Comparison of ENCODE assay signal across 1 cellular context in genomic region chr15:44836094-44836493, GRCh38.
TF ChIP-seq lines count a peak whose summit lies in the region.

No MANE protein-coding gene starts in this region.

TF ChIP-seq in HepG2, 621 proteins besides CTCF, POLR2A, EP300 and RAD21 (continued from another document and continues in another):
- TF ChIP-seq CSRNP1 (CRISPR knock-in tag; IDR thresholded peaks at IDR 0.05) (no peak), ZBTB33 (CRISPR knock-in tag; IDR thresholded peaks at IDR 0.05) (peak; percentile 62; the same call in 1 of the 2 replicates), GATA4 (IDR thresholded peaks at IDR 0.05; ENCODE audit: borderline replicate concordance, low read depth) (peak; percentile 69; the same call in 1 of the 2 replicates), ZHX1 (CRISPR knock-in tag; IDR thresholded peaks at IDR 0.05; ENCODE audit: low read depth) (no peak), GPBP1L1 (CRISPR knock-in tag; IDR thresholded peaks at IDR 0.05) (no peak), KAT8 (CRISPR knock-in tag; IDR thresholded peaks at IDR 0.05) (peak; percentile 18; the same call in 1 of the 2 replicates), ZNF644 (CRISPR knock-in tag; IDR thresholded peaks at IDR 0.05; ENCODE audit: low read depth) (peak; percentile 36; the same call in 1 of the 2 replicates), FOXP4 (CRISPR knock-in tag; IDR thresholded peaks at IDR 0.05) (peak; percentile 82), HDAC2 (CRISPR knock-in tag; IDR thresholded peaks at IDR 0.05) (peak; percentile 93), ZNF75D (CRISPR knock-in tag; IDR thresholded peaks at IDR 0.05; ENCODE audit: borderline replicate concordance) (no peak), KDM3A (CRISPR knock-in tag; IDR thresholded peaks at IDR 0.05; ENCODE audit: low read depth) (no peak), TP53 (CRISPR knock-in tag; conservative IDR thresholded peaks at IDR 0.05) (0 out of 2 replicates have a peak, but pooled peaks have one; percentile 32), MIER3 (CRISPR knock-in tag; IDR thresholded peaks at IDR 0.05; ENCODE audit: borderline replicate concordance) (peak; percentile 55; the same call in 1 of the 2 replicates), HOXA9 (CRISPR knock-in tag; IDR thresholded peaks at IDR 0.05; ENCODE audit: borderline replicate concordance) (no peak), ZNF326 (CRISPR knock-in tag; IDR thresholded peaks at IDR 0.05; ENCODE audit: borderline replicate concordance) (no peak), ASH2L (IDR thresholded peaks at IDR 0.05; ENCODE audit: insufficient read length, low read depth, low read length) (no peak), GATAD2A (CRISPR knock-in tag; IDR thresholded peaks at IDR 0.05) (peak; percentile 94), ZKSCAN1 (IDR thresholded peaks at IDR 0.05; ENCODE audit: low read length) (no peak), ZBTB4 (CRISPR knock-in tag; IDR thresholded peaks at IDR 0.05; ENCODE audit: borderline replicate concordance) (no peak), GFI1 (CRISPR knock-in tag; IDR thresholded peaks at IDR 0.05; ENCODE audit: borderline replicate concordance) (peak; percentile 100), MAFK (conservative IDR thresholded peaks at IDR 0.05 in 1 of 2, IDR thresholded peaks at IDR 0.05 in 1 of 2; ENCODE audit: low read length in 2 of 2) (peak; percentile 76 to 92), NFAT5 (CRISPR knock-in tag; IDR thresholded peaks at IDR 0.05) (no peak), IKZF4 (CRISPR knock-in tag; IDR thresholded peaks at IDR 0.05; ENCODE audit: borderline replicate concordance, low read depth, not compliant biosample characterization) (no peak), HMG20A (CRISPR knock-in tag; IDR thresholded peaks at IDR 0.05; ENCODE audit: borderline replicate concordance) (peak; percentile 100), PAWR (CRISPR knock-in tag; IDR thresholded peaks at IDR 0.05; ENCODE audit: borderline replicate concordance) (no peak), JARID2 (CRISPR knock-in tag; IDR thresholded peaks at IDR 0.05; ENCODE audit: insufficient replicate concordance) (no peak), ZNF672 (CRISPR knock-in tag; IDR thresholded peaks at IDR 0.05) (no peak), MLXIP (CRISPR knock-in tag; IDR thresholded peaks at IDR 0.05; ENCODE audit: borderline replicate concordance) (no peak), ZNF274 (CRISPR knock-in tag; IDR thresholded peaks at IDR 0.05) (no peak), CREB3 (CRISPR knock-in tag; IDR thresholded peaks at IDR 0.05) (no peak), ZNF552 (CRISPR knock-in tag; IDR thresholded peaks at IDR 0.05; ENCODE audit: borderline replicate concordance) (no peak)
